In the genomic region with DNA sequence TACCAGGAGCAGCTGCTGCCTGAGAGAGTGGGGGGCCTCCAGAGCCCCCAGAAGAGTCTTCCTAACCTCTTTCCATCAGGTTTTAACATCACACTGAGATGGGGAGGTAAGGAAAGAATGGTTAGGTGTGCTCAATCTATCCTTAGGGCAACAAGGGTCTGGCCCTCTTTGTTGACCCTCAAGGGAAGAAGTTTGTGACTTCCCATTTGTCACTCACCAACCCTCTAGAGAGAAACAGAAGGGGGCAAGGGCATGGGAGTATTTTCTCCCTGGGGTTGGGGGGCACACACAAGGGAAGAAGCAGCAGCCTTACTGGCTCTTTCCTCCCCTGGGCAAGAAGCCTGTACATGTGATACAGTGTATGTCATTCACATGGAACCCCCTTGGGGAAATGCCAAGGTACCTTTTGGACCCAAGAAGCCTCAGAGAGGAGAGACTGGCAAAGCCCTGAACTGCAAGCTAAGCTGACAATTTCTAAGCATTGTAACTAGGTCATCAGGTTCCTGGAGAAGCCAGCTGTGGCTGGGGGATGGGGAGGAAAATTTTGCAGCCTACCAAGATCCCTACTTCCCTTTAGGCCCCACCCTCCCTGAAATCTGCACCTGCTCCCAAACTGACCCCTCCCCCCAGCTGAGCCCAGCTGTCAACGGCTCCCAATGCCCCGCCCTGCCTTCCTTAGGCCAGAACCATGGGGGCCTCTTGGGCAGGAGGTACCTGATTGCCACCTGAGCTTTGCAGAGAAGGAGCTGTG, we compare ENCODE assay signal across 1 cellular context.
TF ChIP-seq lines count a peak whose summit lies in the region.

No MANE protein-coding gene starts in this region.

TF ChIP-seq in H1, 55 proteins besides CTCF, POLR2A, EP300 and RAD21 (continued from another document):
- TF ChIP-seq GABPA (IDR thresholded peaks at IDR 0.05; ENCODE audit: borderline replicate concordance, insufficient read depth, low read length) = no peak
- TF ChIP-seq SIX5 (IDR thresholded peaks at IDR 0.05; ENCODE audit: low read depth, low read length) = no peak
- TF ChIP-seq E2F6 (IDR thresholded peaks at IDR 0.05) = no peak
- peak; percentile 90 to 91; a peak in 3 of 4 replicates for TF ChIP-seq SIN3A (conservative IDR thresholded peaks at IDR 0.05 in 1 of 2, IDR thresholded peaks at IDR 0.05 in 1 of 2; ENCODE audit: low read depth in 1 of 2, low read length in 2 of 2)
- peak; percentile 68 for TF ChIP-seq SAP30 (IDR thresholded peaks at IDR 0.05; ENCODE audit: insufficient read depth, insufficient replicate concordance, low read length)
- TF ChIP-seq PHF8 (conservative IDR thresholded peaks at IDR 0.05; ENCODE audit: low read depth, low read length) = no peak
- no peak for TF ChIP-seq MAX (IDR thresholded peaks at IDR 0.05)
- no peak for TF ChIP-seq CEBPB (IDR thresholded peaks at IDR 0.05; ENCODE audit: low read depth, low read length)
- no peak for TF ChIP-seq RXRA (IDR thresholded peaks at IDR 0.05; ENCODE audit: insufficient read depth, low read depth, low read length)
- TF ChIP-seq, protein P1, sequence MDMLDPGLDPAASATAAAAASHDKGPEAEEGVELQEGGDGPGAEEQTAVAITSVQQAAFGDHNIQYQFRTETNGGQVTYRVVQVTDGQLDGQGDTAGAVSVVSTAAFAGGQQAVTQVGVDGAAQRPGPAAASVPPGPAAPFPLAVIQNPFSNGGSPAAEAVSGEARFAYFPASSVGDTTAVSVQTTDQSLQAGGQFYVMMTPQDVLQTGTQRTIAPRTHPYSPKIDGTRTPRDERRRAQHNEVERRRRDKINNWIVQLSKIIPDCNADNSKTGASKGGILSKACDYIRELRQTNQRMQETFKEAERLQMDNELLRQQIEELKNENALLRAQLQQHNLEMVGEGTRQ (IDR thresholded peaks at IDR 0.05; ENCODE audit: low read length) = no peak
- TF ChIP-seq CBX5 (IDR thresholded peaks at IDR 0.05; ENCODE audit: low read depth, low read length) = no peak
- no peak for TF ChIP-seq JUND (IDR thresholded peaks at IDR 0.05; ENCODE audit: low read length)
- no peak for TF ChIP-seq EGR1 (IDR thresholded peaks at IDR 0.05; ENCODE audit: borderline replicate concordance, low read depth, low read length)
- TF ChIP-seq SP2 (IDR thresholded peaks at IDR 0.05; ENCODE audit: low read length) = no peak
- TF ChIP-seq HDAC2 (IDR thresholded peaks at IDR 0.05; ENCODE audit: borderline replicate concordance in 1 of 2, low read depth in 2 of 2, low read length in 2 of 2) = 0 out of 4 replicates have a peak, but pooled peaks have one; percentile 5 to 26
- TF ChIP-seq CHD1 (IDR thresholded peaks at IDR 0.05; ENCODE audit: low read depth, low read length) = no peak
- TF ChIP-seq, protein P2, sequence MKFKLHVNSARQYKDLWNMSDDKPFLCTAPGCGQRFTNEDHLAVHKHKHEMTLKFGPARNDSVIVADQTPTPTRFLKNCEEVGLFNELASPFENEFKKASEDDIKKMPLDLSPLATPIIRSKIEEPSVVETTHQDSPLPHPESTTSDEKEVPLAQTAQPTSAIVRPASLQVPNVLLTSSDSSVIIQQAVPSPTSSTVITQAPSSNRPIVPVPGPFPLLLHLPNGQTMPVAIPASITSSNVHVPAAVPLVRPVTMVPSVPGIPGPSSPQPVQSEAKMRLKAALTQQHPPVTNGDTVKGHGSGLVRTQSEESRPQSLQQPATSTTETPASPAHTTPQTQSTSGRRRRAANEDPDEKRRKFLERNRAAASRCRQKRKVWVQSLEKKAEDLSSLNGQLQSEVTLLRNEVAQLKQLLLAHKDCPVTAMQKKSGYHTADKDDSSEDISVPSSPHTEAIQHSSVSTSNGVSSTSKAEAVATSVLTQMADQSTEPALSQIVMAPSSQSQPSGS (IDR thresholded peaks at IDR 0.05; ENCODE audit: low read length) = no peak
- TF ChIP-seq CTBP2 (IDR thresholded peaks at IDR 0.05; ENCODE audit: borderline replicate concordance, insufficient read depth, insufficient read length, low read length) = no peak
- TF ChIP-seq ZNF274 (IDR thresholded peaks at IDR 0.05; ENCODE audit: borderline replicate concordance, extremely low read depth, low read length) = no peak
- no peak for TF ChIP-seq FOSL1 (IDR thresholded peaks at IDR 0.05; ENCODE audit: insufficient read depth, low read depth, low read length)
- TF ChIP-seq NANOG (IDR thresholded peaks at IDR 0.05; ENCODE audit: insufficient read depth, low read depth, low read length, poor library complexity, severe bottlenecking) = no peak
- TF ChIP-seq SRF (IDR thresholded peaks at IDR 0.05; ENCODE audit: low read depth, low read length) = no peak
- no peak for TF ChIP-seq CREB1 (IDR thresholded peaks at IDR 0.05)
- no peak for TF ChIP-seq EZH2 (IDR thresholded peaks at IDR 0.05; ENCODE audit: low read depth, low read length, severe bottlenecking)
- no peak for TF ChIP-seq CHD2 (IDR thresholded peaks at IDR 0.05; ENCODE audit: low read length)
- no peak for TF ChIP-seq KDM1A (IDR thresholded peaks at IDR 0.05; ENCODE audit: borderline replicate concordance, low read length)
- TF ChIP-seq ASH2L (IDR thresholded peaks at IDR 0.05; ENCODE audit: low read length) = no peak
- no peak for TF ChIP-seq BACH1 (IDR thresholded peaks at IDR 0.05; ENCODE audit: low read length)
- peak; percentile 15; the same call in 1 of the 2 replicates for TF ChIP-seq POLR2AphosphoS5 (IDR thresholded peaks at IDR 0.05; ENCODE audit: low read depth, low read length)
- TF ChIP-seq CBX8 (IDR thresholded peaks at IDR 0.05; ENCODE audit: borderline replicate concordance, low read depth, low read length) = no peak
- TF ChIP-seq TAF7 (optimal IDR thresholded peaks at IDR 0.05; ENCODE audit: borderline replicate concordance, low read depth, low read length) = no peak
- no peak for TF ChIP-seq BRCA1 (IDR thresholded peaks at IDR 0.05; ENCODE audit: low read depth, low read length)
- peak; percentile 97 for TF ChIP-seq TCF12 (IDR thresholded peaks at IDR 0.05; ENCODE audit: low read depth, low read length)
- TF ChIP-seq HDAC6 (IDR thresholded peaks at IDR 0.05; ENCODE audit: low read depth, low read length) = no peak
- no peak for TF ChIP-seq KDM4A (IDR thresholded peaks at IDR 0.05; ENCODE audit: low read depth, low read length, severe bottlenecking)
- no peak for TF ChIP-seq RFX5 (IDR thresholded peaks at IDR 0.05; ENCODE audit: borderline replicate concordance, low read depth, low read length)
- TF ChIP-seq, protein P3, sequence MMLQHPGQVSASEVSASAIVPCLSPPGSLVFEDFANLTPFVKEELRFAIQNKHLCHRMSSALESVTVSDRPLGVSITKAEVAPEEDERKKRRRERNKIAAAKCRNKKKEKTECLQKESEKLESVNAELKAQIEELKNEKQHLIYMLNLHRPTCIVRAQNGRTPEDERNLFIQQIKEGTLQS (IDR thresholded peaks at IDR 0.05; ENCODE audit: insufficient read depth, low read depth, low read length) = no peak
- TF ChIP-seq CHD7 (IDR thresholded peaks at IDR 0.05; ENCODE audit: insufficient replicate concordance, low read length) = no peak
- no peak for TF ChIP-seq KDM5A (IDR thresholded peaks at IDR 0.05; ENCODE audit: low read length)
- no peak for TF ChIP-seq TAF1 (IDR thresholded peaks at IDR 0.05; ENCODE audit: low read depth, low read length)
- no peak for TF ChIP-seq POU5F1 (IDR thresholded peaks at IDR 0.05; ENCODE audit: low read depth, low read length)
- no peak for TF ChIP-seq RNF2 (IDR thresholded peaks at IDR 0.05; ENCODE audit: borderline replicate concordance, low read depth, low read length, missing control alignments, poor library complexity, severe bottlenecking)
- TF ChIP-seq NRF1 (IDR thresholded peaks at IDR 0.05; ENCODE audit: low read depth, low read length) = no peak
- no peak for TF ChIP-seq SIRT6 (IDR thresholded peaks at IDR 0.05; ENCODE audit: low read length)
- no peak for TF ChIP-seq SUZ12 (IDR thresholded peaks at IDR 0.05; ENCODE audit: low read length)
- TF ChIP-seq RBBP5 (IDR thresholded peaks at IDR 0.05; ENCODE audit: borderline replicate concordance, low read depth, low read length) = no peak
- no peak for TF ChIP-seq TEAD4 (IDR thresholded peaks at IDR 0.05; ENCODE audit: low read depth, low read length)
- no peak for TF ChIP-seq MAFK (IDR thresholded peaks at IDR 0.05; ENCODE audit: low read depth, low read length)
- TF ChIP-seq BCL11A (IDR thresholded peaks at IDR 0.05; ENCODE audit: low read depth in 2 of 2, low read length in 2 of 2) = no peak
